Comparison of ENCODE assay signal across 21 cellular contexts in the genomic region with DNA sequence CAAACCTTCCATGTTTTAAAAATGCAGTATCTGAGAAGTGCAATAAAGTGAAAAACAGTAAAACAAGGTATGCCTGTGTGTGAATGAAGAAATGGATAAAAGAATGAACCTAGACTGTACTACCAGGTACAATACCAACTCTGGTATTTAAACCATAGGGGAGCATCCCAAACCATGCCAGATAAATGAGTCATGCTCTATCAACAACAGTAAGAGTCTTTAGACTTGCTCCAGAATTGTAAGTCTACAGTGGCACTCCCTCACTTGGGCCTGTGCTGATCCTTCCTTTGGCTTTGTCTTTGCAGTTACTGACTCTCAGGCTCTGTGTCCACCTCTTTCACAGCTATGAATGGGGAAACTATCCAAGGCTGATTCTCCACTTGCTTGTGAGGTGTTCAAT. TPM values are rescaled to one million over a fixed set of nuclear protein-coding genes. Genes with fewer than 3 reads are reported as not detected.
DNase-seq lines count a peak whose midpoint lies in the region; ATAC-seq, FAIRE-seq and TF ChIP-seq lines count a peak whose summit lies in the region.
"Had no signal": no experiment of that assay in that cellular context is flagged by ENCODE, and none has a peak within 500 bp of the region (broad histone marks: within the 10 kb centered on the region; RNA-seq: fewer than 3 reads in every experiment).

No MANE protein-coding gene starts in this region.

- TF ChIP-seq POLR2A in breast epithelium (IDR thresholded peaks at IDR 0.05) = no peak

- FAIRE-seq in urothelium cell line (lab: Jason Lieb, UNC) = no peak
- FAIRE-seq: frontal cortex had no signal

- DNase-seq in MCF 10A (ENCODE audit: unreplicated experiment) = peak; percentile 62
- no peak for DNase-seq in breast epithelium (ENCODE audit: low spot score in 2 of 2)
- DNase-seq in SW480 (ENCODE audit: low spot score) = peak; percentile 27
- DNase-seq in fibroblast of peridontal ligament (ENCODE audit: extremely low read depth) = peak; percentile 24
- DNase-seq in urothelium cell line (ENCODE audit: low spot score) = peak; percentile 52
- no peak for DNase-seq in stimulated activated CD4-positive, alpha-beta T cell treated with anti-CD3 and anti-CD28 coated beads, Interleukin-4, amount 100 ng/mL, for 24 hours
- DNase-seq in type B pancreatic cell (ENCODE audit: extremely low spot score, unreplicated experiment) = no peak
- DNase-seq: 8988T; activated CD4-positive, alpha-beta T cell treated with anti-CD3 and anti-CD28 coated beads for 48 hours; activated naive CD4-positive, alpha-beta T cell treated with anti-CD3 and anti-CD28 coated beads for 36 hours; CD4-positive, CD25-positive, alpha-beta regulatory T cell; effector memory CD4-positive, alpha-beta T cell; naive B cell; NCI-H1694 treated with DMSO at 0.1 percent for 48 hours; NCI-H446 treated with DMSO at 0.1 percent for 48 hours; stimulated activated naive CD8-positive, alpha-beta T cell treated with anti-CD3 and anti-CD28 coated beads, Interleukin-15, Interleukin-2, amounts not matched to agents 100 U/mL and 50 U/mL, for 24 hours; T1000; upper lobe of left lung had no signal

- H3K4me1 Mint-ChIP-seq in MCF 10A (ENCODE audit: insufficient read depth, unreplicated experiment) = peaks cover 20% of the 10 kb centered on the region
- peaks cover 8% of the 10 kb centered on the region for H3K4me1 Mint-ChIP-seq in type B pancreatic cell (ENCODE audit: unreplicated experiment)
- H3K4me1 Mint-ChIP-seq: CD4-positive, CD25-positive, alpha-beta regulatory T cell; central memory CD8-positive, alpha-beta T cell; naive B cell had no signal

- H3K4me3 Mint-ChIP-seq in MCF 10A (ENCODE audit: unreplicated experiment) = no peak overlapping the region
- H3K4me3 Mint-ChIP-seq in type B pancreatic cell = no peak overlapping the region
- H3K4me3 Mint-ChIP-seq: activated naive CD4-positive, alpha-beta T cell treated with anti-CD3 and anti-CD28 coated beads for 36 hours; CD4-positive, CD25-positive, alpha-beta regulatory T cell; central memory CD8-positive, alpha-beta T cell; naive B cell had no signal

- no peaks in the 10 kb centered on the region for H3K4me1 ChIP-seq in breast epithelium
- H3K4me1 ChIP-seq: upper lobe of left lung had no signal

- H3K9me3 Mint-ChIP-seq in MCF 10A (ENCODE audit: unreplicated experiment) (no peaks in the 10 kb centered on the region), type B pancreatic cell (no peaks in the 10 kb centered on the region)
- H3K9me3 Mint-ChIP-seq: activated naive CD4-positive, alpha-beta T cell treated with anti-CD3 and anti-CD28 coated beads for 36 hours; CD4-positive, CD25-positive, alpha-beta regulatory T cell; central memory CD8-positive, alpha-beta T cell had no signal

- H3K27ac Mint-ChIP-seq in MCF 10A (ENCODE audit: low read depth, unreplicated experiment) (no peak overlapping the region), type B pancreatic cell (no peak overlapping the region)
- H3K27ac Mint-ChIP-seq: activated naive CD4-positive, alpha-beta T cell treated with anti-CD3 and anti-CD28 coated beads for 36 hours; CD4-positive, CD25-positive, alpha-beta regulatory T cell; naive B cell had no signal

- CTCF ChIA-PET in MCF 10A (lab: Yijun Ruan, JAX) = no interaction called here

- POLR2A ChIA-PET in MCF 10A (lab: Yijun Ruan, JAX) = interaction anchor here (0.7 to 0.9 kb wide), 2 partner anchors 9 to 29 kb away, joined by 3 to 4 read pairs; no protein-coding TSS in a partner anchor

- no peaks in the 10 kb centered on the region for H3K9me3 ChIP-seq in breast epithelium
- H3K9me3 ChIP-seq: upper lobe of left lung had no signal

- ATAC-seq in HG03520 (IDR thresholded peaks at IDR 0.05; ENCODE audit: unreplicated experiment) = no peak
- ATAC-seq: stimulated activated naive CD8-positive, alpha-beta T cell treated with anti-CD3 and anti-CD28 coated beads, Interleukin-15, Interleukin-2, amounts not matched to agents 100 U/mL and 50 U/mL, for 24 hours had no signal

- no peak overlapping the region for H3K27ac ChIP-seq in breast epithelium
- H3K27ac ChIP-seq: upper lobe of left lung had no signal

- H3K36me3 Mint-ChIP-seq in MCF 10A (ENCODE audit: insufficient read depth, unreplicated experiment) = peaks cover 9% of the 10 kb centered on the region
- no peaks in the 10 kb centered on the region for H3K36me3 Mint-ChIP-seq in type B pancreatic cell
- H3K36me3 Mint-ChIP-seq: CD4-positive, CD25-positive, alpha-beta regulatory T cell; naive B cell had no signal

- H3K4me3 ChIP-seq in breast epithelium = no peak overlapping the region
- H3K4me3 ChIP-seq: upper lobe of left lung had no signal

- BruUV-seq in MCF 10A (replicated peaks; lab: Mats Ljungman, UMichigan) = no TSS peak

- no peaks in the 10 kb centered on the region for H3K27me3 ChIP-seq in breast epithelium
- H3K27me3 ChIP-seq: upper lobe of left lung had no signal

- no peaks in the 10 kb centered on the region for H3K27me3 Mint-ChIP-seq in MCF 10A (ENCODE audit: insufficient read depth, unreplicated experiment)
- no peaks in the 10 kb centered on the region for H3K27me3 Mint-ChIP-seq in type B pancreatic cell

- intact Hi-C loops in MCF 10A (cut with micrococcal nuclease) = no loop called here
- intact Hi-C loops in breast epithelium (cut with DNase I; ENCODE audit: low total_unique reads) = no loop called here

- H3K36me3 ChIP-seq in breast epithelium = no peaks in the 10 kb centered on the region
- H3K36me3 ChIP-seq: upper lobe of left lung had no signal

- TF ChIP-seq CTCF in MCF 10A (IDR thresholded peaks at IDR 0.05; ENCODE audit: unreplicated experiment) (no peak), breast epithelium (IDR thresholded peaks at IDR 0.05) (no peak), type B pancreatic cell (conservative IDR thresholded peaks at IDR 0.05) (no peak)

RNA-seq across cellular contexts. Expression of gene BBS10, which starts 38.1 kb away (rescaled TPM):
- 5.9 and 10.2 TPM in 2 replicates for total RNA-seq in MCF 10A (2022)
- 10 to 100 TPM; 12.5 to 22.2 (median 15.7) TPM for total RNA-seq in breast epithelium
- total RNA-seq in type B pancreatic cell (ENCODE audit: low replicate concordance) = 10.7 and 14.8 TPM in 2 replicates

Comparison
In these comparisons a context has a peak if more than half of its experiments do, and no peak if none do; other contexts are left out.
1. DNase-seq: peak in MCF 10A (single experiment), SW480 (single experiment), fibroblast of peridontal ligament (single experiment) and urothelium cell line (single experiment); none in breast epithelium (0 of 2), stimulated activated CD4-positive, alpha-beta T cell treated with anti-CD3 and anti-CD28 coated beads, Interleukin-4, amount 100 ng/mL, for 24 hours (single experiment) and type B pancreatic cell (single experiment).